ENCODE assay signal across 2 cellular contexts in genomic region chr4:81060587-81061339, GRCh38.
TF ChIP-seq lines count a peak whose summit lies in the region.

No MANE protein-coding gene starts in this region.

TF ChIP-seq in GM12878, 131 proteins besides CTCF, POLR2A, EP300 and RAD21 (continued from another document):
- TF ChIP-seq RELB (IDR thresholded peaks at IDR 0.05; ENCODE audit: low read depth) (0 out of 2 replicates have a peak, but pooled peaks have one; percentile 9), SPI1 (IDR thresholded peaks at IDR 0.05; ENCODE audit: borderline replicate concordance, insufficient read depth, low read depth, low read length) (peak; percentile 64; the same call in 1 of the 2 replicates), IKZF1 (conservative IDR thresholded peaks at IDR 0.05) (0 out of 2 replicates have a peak, but pooled peaks have one; percentile 22), ZSCAN29 (IDR thresholded peaks at IDR 0.05) (no peak)

TF ChIP-seq in SK-N-SH treated with all-trans-retinoic acid at 6 μM for 48 hours, 23 proteins besides CTCF, POLR2A, EP300 and RAD21 (continued from another document):
- TF ChIP-seq TSHZ2 (CRISPR knock-in tag; IDR thresholded peaks at IDR 0.05): no peak
- TF ChIP-seq PATZ1 (CRISPR knock-in tag; IDR thresholded peaks at IDR 0.05; ENCODE audit: borderline replicate concordance): no peak
- no peak for TF ChIP-seq RARB (CRISPR knock-in tag; IDR thresholded peaks at IDR 0.05)
- no peak for TF ChIP-seq CSRNP3 (CRISPR knock-in tag; IDR thresholded peaks at IDR 0.05)
- no peak for TF ChIP-seq TOX (CRISPR knock-in tag; IDR thresholded peaks at IDR 0.05; ENCODE audit: borderline replicate concordance)
- no peak for TF ChIP-seq CREB5 (CRISPR knock-in tag; IDR thresholded peaks at IDR 0.05; ENCODE audit: low read depth)
- no peak for TF ChIP-seq ISL1 (CRISPR knock-in tag; IDR thresholded peaks at IDR 0.05)
- no peak for TF ChIP-seq POU6F1 (CRISPR knock-in tag; IDR thresholded peaks at IDR 0.05; ENCODE audit: borderline replicate concordance, low read depth)
- TF ChIP-seq BACH2 (CRISPR knock-in tag; IDR thresholded peaks at IDR 0.05; ENCODE audit: borderline replicate concordance): no peak
- TF ChIP-seq GLIS3 (CRISPR knock-in tag; IDR thresholded peaks at IDR 0.05): no peak
- TF ChIP-seq ZFP3 (CRISPR knock-in tag; IDR thresholded peaks at IDR 0.05): no peak
- TF ChIP-seq ARNTL (CRISPR knock-in tag; IDR thresholded peaks at IDR 0.05; ENCODE audit: borderline replicate concordance, low read depth): no peak
- TF ChIP-seq TCF4 (CRISPR knock-in tag; IDR thresholded peaks at IDR 0.05; ENCODE audit: borderline replicate concordance): no peak
- no peak for TF ChIP-seq ESRRG (CRISPR knock-in tag; IDR thresholded peaks at IDR 0.05)
- TF ChIP-seq PPARA (CRISPR knock-in tag; IDR thresholded peaks at IDR 0.05; ENCODE audit: borderline replicate concordance): no peak
- no peak for TF ChIP-seq ZC3H10 (CRISPR knock-in tag; IDR thresholded peaks at IDR 0.05)
